ENCODE assay signal across 20 cellular contexts in genomic region chr21:27158967-27159366, GRCh38.
A peak's percentile ranks its signal among the peaks of the same experiment; 100 is the strongest.
DNase-seq lines count a peak whose midpoint lies in the region; ATAC-seq, FAIRE-seq and TF ChIP-seq lines count a peak whose summit lies in the region.
"Had no signal": no experiment of that assay in that cellular context is flagged by ENCODE, and none has a peak within 500 bp of the region (broad histone marks: within the 10 kb centered on the region; RNA-seq: fewer than 3 reads in every experiment).

No MANE protein-coding gene starts in this region.

- H3K4me1 Mint-ChIP-seq in GM23338 (no peaks in the 10 kb centered on the region), mesothelial cell of epicardium (peaks cover 14% of the 10 kb centered on the region), endodermal cell (peaks cover 8% of the 10 kb centered on the region)
- no peaks in the 10 kb centered on the region for H3K4me1 Mint-ChIP-seq in activated T-helper 17 cell treated with anti-CD3 and anti-CD28 coated beads, Interleukin-2, amount 50 U/mL, for 72 hours
- H3K4me1 Mint-ChIP-seq: CD14-positive monocyte; CD4-positive, alpha-beta memory T cell had no signal

- H3K9me3 ChIP-seq in esophagus muscularis mucosa (no peaks in the 10 kb centered on the region), pancreas (no peaks in the 10 kb centered on the region), spleen (peaks cover 0 to 5% (median 0%) of the 10 kb centered on the region in 8 donors), endodermal cell (ENCODE audit: control insufficient read depth, low read length) (peaks cover 6% of the 10 kb centered on the region)
- H3K9me3 ChIP-seq: BLaER1 had no signal

- 35% methylated on average over 6 of the region's 6 CpGs for WGBS in esophagus muscularis mucosa
- WGBS in pancreas, 2 donors, result 35 to 36% methylated on average over 6 of the region's 6 CpGs
- WGBS in spleen, 5 donors, result 56 to 75% (median 67%) methylated on average over 6 of the region's 6 CpGs
- 72 to 100% methylated on average over 2 to 6 of the region's 6 CpGs for WGBS in endodermal cell (ENCODE audit: insufficient coverage in 1 of 2, insufficient read length in 1 of 2), 2 experiments

- TF ChIP-seq POLR2A in esophagus muscularis mucosa (IDR thresholded peaks at IDR 0.05; ENCODE audit: low read depth) (no peak), spleen (IDR thresholded peaks at IDR 0.05) (no peak)

- peak overlapping the region; percentile 40 for H2AFZ ChIP-seq in GM23338

- DNase-seq in GM23338 (ENCODE audit: low spot score) (no peak), esophagus muscularis mucosa (ENCODE audit: extremely low spot score) (no peak), mesothelial cell of epicardium (ENCODE audit: low spot score in 2 of 2, unreplicated experiment in 2 of 2) (no peak), pancreas (no peak), spleen (no peak), endodermal cell (no peak)
- DNase-seq: 8988T; CD4-positive, alpha-beta memory T cell; DMS153; DMS79 treated with DMSO at 0.1 percent for 48 hours; GF-D8; GOT3; H7; HFFc6 had no signal

- ATAC-seq in GM23338 (no peak), pancreas (peak in 3 of 4 donors; percentile 35 to 57 (median 48)), HG03025 (IDR thresholded peaks at IDR 0.05; ENCODE audit: low FRiP score, unreplicated experiment) (no peak)
- ATAC-seq in activated T-helper 17 cell treated with anti-CD3 and anti-CD28 coated beads, Interleukin-2, amount 50 U/mL, for 72 hours (replicated peaks), result no peak
- ATAC-seq: HCT116 had no signal

- TF ChIP-seq EP300 in esophagus muscularis mucosa (IDR thresholded peaks at IDR 0.05), result no peak

- no peak overlapping the region for H3K4me3 Mint-ChIP-seq in GM23338
- no peak overlapping the region for H3K4me3 Mint-ChIP-seq in mesothelial cell of epicardium
- H3K4me3 Mint-ChIP-seq in endodermal cell, result no peak overlapping the region
- no peak overlapping the region for H3K4me3 Mint-ChIP-seq in activated T-helper 17 cell treated with anti-CD3 and anti-CD28 coated beads, Interleukin-2, amount 50 U/mL, for 72 hours
- H3K4me3 Mint-ChIP-seq: CD14-positive monocyte; CD4-positive, alpha-beta memory T cell; HFFc6 had no signal

- H3K27me3 Mint-ChIP-seq in GM23338 (ENCODE audit: insufficient read depth, low read depth, poor library complexity) (no peaks in the 10 kb centered on the region), mesothelial cell of epicardium (ENCODE audit: low read depth) (no peaks in the 10 kb centered on the region), endodermal cell (ENCODE audit: insufficient read depth) (no peaks in the 10 kb centered on the region)
- H3K27me3 Mint-ChIP-seq in activated T-helper 17 cell treated with anti-CD3 and anti-CD28 coated beads, Interleukin-2, amount 50 U/mL, for 72 hours, result no peaks in the 10 kb centered on the region
- H3K27me3 Mint-ChIP-seq: CD4-positive, alpha-beta memory T cell had no signal

- intact Hi-C loops in esophagus muscularis mucosa (cut with DNase I), result no loop called here
- intact Hi-C loops in pancreas (cut with DNase I), result no loop called here
- intact Hi-C loops in spleen (cut with DNase I; ENCODE audit: low total_unique reads), result no loop called here

- H3F3A ChIP-seq in GM23338 (replicated peaks; ENCODE audit: low read depth), result no peaks in the 10 kb centered on the region

- no peaks in the 10 kb centered on the region for H3K79me2 ChIP-seq in GM23338 (replicated peaks; ENCODE audit: insufficient read depth)

- FAIRE-seq in pancreas (lab: Jason Lieb, UNC), result no peak
- FAIRE-seq: HTR-8/SVneo had no signal

- no peak overlapping the region for H3K9ac ChIP-seq in endodermal cell (ENCODE audit: extremely low read depth, low read length, poor library complexity, severe bottlenecking)
- H3K9ac ChIP-seq: BLaER1 had no signal

- no peak overlapping the region for H3K27ac Mint-ChIP-seq in GM23338
- peak overlapping the region; percentile 6 for H3K27ac Mint-ChIP-seq in mesothelial cell of epicardium
- H3K27ac Mint-ChIP-seq in endodermal cell, result no peak overlapping the region
- H3K27ac Mint-ChIP-seq in activated T-helper 17 cell treated with anti-CD3 and anti-CD28 coated beads, Interleukin-2, amount 50 U/mL, for 72 hours, result no peak overlapping the region
- H3K27ac Mint-ChIP-seq: CD14-positive monocyte; CD4-positive, alpha-beta memory T cell; HFFc6 had no signal

- H3K36me3 ChIP-seq in GM23338 (ENCODE audit: insufficient read depth), result no peaks in the 10 kb centered on the region
- no peaks in the 10 kb centered on the region for H3K36me3 ChIP-seq in esophagus muscularis mucosa
- no peaks in the 10 kb centered on the region for H3K36me3 ChIP-seq in pancreas
- H3K36me3 ChIP-seq in spleen, result no peaks in the 10 kb centered on the region
- H3K36me3 ChIP-seq in endodermal cell (ENCODE audit: control insufficient read depth, insufficient read depth, low read length), result no peaks in the 10 kb centered on the region
- H3K36me3 ChIP-seq: BLaER1 had no signal

- no peak overlapping the region for H3K4me2 ChIP-seq in GM23338
- H3K4me2 ChIP-seq: BLaER1 had no signal

- H4K20me1 ChIP-seq in GM23338 (replicated peaks; ENCODE audit: insufficient read depth), result no peaks in the 10 kb centered on the region
- H4K20me1 ChIP-seq: BLaER1 had no signal

- no peaks in the 10 kb centered on the region for H3K9me2 ChIP-seq in GM23338 (ENCODE audit: insufficient read depth)

- H3K27ac ChIP-seq in GM23338 (ENCODE audit: low read depth), result no peak overlapping the region
- H3K27ac ChIP-seq in esophagus muscularis mucosa (replicated peaks in 1 of 4), result peak overlapping the region; percentile 50 to 64 (median 58)
- no peak overlapping the region for H3K27ac ChIP-seq in pancreas
- H3K27ac ChIP-seq in spleen, result no peak overlapping the region
- H3K27ac ChIP-seq in endodermal cell (ENCODE audit: low read depth, low read length), result no peak overlapping the region
- H3K27ac ChIP-seq: BLaER1 had no signal

- no peaks in the 10 kb centered on the region for H3K36me3 Mint-ChIP-seq in GM23338 (ENCODE audit: low read depth)
- peaks cover 2% of the 10 kb centered on the region for H3K36me3 Mint-ChIP-seq in mesothelial cell of epicardium
- no peaks in the 10 kb centered on the region for H3K36me3 Mint-ChIP-seq in endodermal cell (ENCODE audit: low read depth)
- H3K36me3 Mint-ChIP-seq in activated T-helper 17 cell treated with anti-CD3 and anti-CD28 coated beads, Interleukin-2, amount 50 U/mL, for 72 hours (ENCODE audit: low read depth), result no peaks in the 10 kb centered on the region
- H3K36me3 Mint-ChIP-seq: CD14-positive monocyte; CD4-positive, alpha-beta memory T cell had no signal

- no peaks in the 10 kb centered on the region for H3K4me1 ChIP-seq in GM23338 (ENCODE audit: insufficient read depth)
- H3K4me1 ChIP-seq in esophagus muscularis mucosa, result peaks cover 0 to 29% (median 24%) of the 10 kb centered on the region in 4 donors
- no peaks in the 10 kb centered on the region for H3K4me1 ChIP-seq in pancreas
- no peaks in the 10 kb centered on the region for H3K4me1 ChIP-seq in spleen
- no peaks in the 10 kb centered on the region for H3K4me1 ChIP-seq in endodermal cell (ENCODE audit: control insufficient read depth, insufficient read depth, low read length)
- H3K4me1 ChIP-seq: BLaER1 had no signal

- no peaks in the 10 kb centered on the region for H3K27me3 ChIP-seq in GM23338 (ENCODE audit: insufficient read depth)
- H3K27me3 ChIP-seq in esophagus muscularis mucosa, result no peaks in the 10 kb centered on the region
- H3K27me3 ChIP-seq in pancreas, result no peaks in the 10 kb centered on the region
- no peaks in the 10 kb centered on the region for H3K27me3 ChIP-seq in spleen (replicated peaks in 1 of 7)
- H3K27me3 ChIP-seq in endodermal cell (ENCODE audit: control insufficient read depth, insufficient read depth, low read length, poor library complexity, severe bottlenecking), result no peaks in the 10 kb centered on the region
- H3K27me3 ChIP-seq: BLaER1 had no signal

- no peak overlapping the region for H3K4me3 ChIP-seq in GM23338
- H3K4me3 ChIP-seq in esophagus muscularis mucosa, result peak overlapping the region in 1 of 4 donors; percentile 14
- no peak overlapping the region for H3K4me3 ChIP-seq in pancreas
- no peak overlapping the region for H3K4me3 ChIP-seq in spleen
- no peak overlapping the region for H3K4me3 ChIP-seq in endodermal cell (ENCODE audit: low read length)
- H3K4me3 ChIP-seq: BLaER1 had no signal

- H3K9me3 Mint-ChIP-seq in GM23338 (no peaks in the 10 kb centered on the region), mesothelial cell of epicardium (peaks cover 4% of the 10 kb centered on the region), endodermal cell (no peaks in the 10 kb centered on the region)
- H3K9me3 Mint-ChIP-seq in activated T-helper 17 cell treated with anti-CD3 and anti-CD28 coated beads, Interleukin-2, amount 50 U/mL, for 72 hours, result peaks cover 4% of the 10 kb centered on the region
- H3K9me3 Mint-ChIP-seq: HFFc6 had no signal

- TF ChIP-seq CTCF in GM23338 (conservative IDR thresholded peaks at IDR 0.05; ENCODE audit: low read depth in 2 of 2) (no peak), esophagus muscularis mucosa (IDR thresholded peaks at IDR 0.05) (no peak), mesothelial cell of epicardium (IDR thresholded peaks at IDR 0.05; ENCODE audit: unreplicated experiment) (no peak), pancreas (IDR thresholded peaks at IDR 0.05) (no peak), spleen (IDR thresholded peaks at IDR 0.05 in 8 of 11, conservative IDR thresholded peaks at IDR 0.05 in 3 of 11) (no peak), endodermal cell (conservative IDR thresholded peaks at IDR 0.05) (no peak)

TF ChIP-seq in GM23338, 12 proteins besides CTCF, POLR2A, EP300 and RAD21 (continues in another document):
- TF ChIP-seq EZH2 (IDR thresholded peaks at IDR 0.05; ENCODE audit: low read depth, unreplicated experiment), result no peak
- no peak for TF ChIP-seq JUNB (IDR thresholded peaks at IDR 0.05; ENCODE audit: unreplicated experiment)
- TF ChIP-seq NANOG (IDR thresholded peaks at IDR 0.05; ENCODE audit: borderline replicate concordance), result no peak
- no peak for TF ChIP-seq ZNF331 (CRISPR knock-in tag; IDR thresholded peaks at IDR 0.05; ENCODE audit: low read depth)
- TF ChIP-seq EZH2phosphoT487 (IDR thresholded peaks at IDR 0.05; ENCODE audit: unreplicated experiment), result no peak
- TF ChIP-seq POLR2AphosphoS5 (IDR thresholded peaks at IDR 0.05; ENCODE audit: low read depth), result no peak

Comparison
In these comparisons a context has a peak if more than half of its experiments do, and no peak if none do; other contexts are left out.
1. ATAC-seq: peak in pancreas (3 of 4); none in GM23338 (single experiment), HG03025 (single experiment) and activated T-helper 17 cell treated with anti-CD3 and anti-CD28 coated beads, Interleukin-2, amount 50 U/mL, for 72 hours (single experiment).
2. H3K27ac ChIP-seq: peak in esophagus muscularis mucosa (4 of 4); none in GM23338 (single experiment), pancreas (0 of 4), spleen (0 of 8) and endodermal cell (single experiment).